Comparison of ENCODE assay signal across 28 cellular contexts in the genomic region with DNA sequence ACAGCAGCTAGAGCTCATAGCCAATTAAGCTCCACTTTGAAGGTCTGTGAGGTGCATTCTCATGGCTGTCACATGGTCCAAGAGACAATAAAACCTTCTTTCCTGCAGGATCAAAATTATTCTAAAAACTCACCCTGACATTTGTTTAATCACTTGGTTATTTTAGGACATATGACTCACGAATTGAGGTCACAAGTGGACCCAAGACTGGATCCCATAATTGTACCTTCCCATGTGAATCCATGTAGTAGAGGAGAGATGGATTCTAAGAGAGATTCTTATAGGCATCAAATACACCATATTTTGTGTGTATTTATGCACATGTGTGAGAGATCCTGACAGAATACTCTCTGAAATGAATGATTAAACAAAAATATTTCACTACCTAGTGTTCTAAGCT. TPM values are rescaled to one million over a fixed set of nuclear protein-coding genes. Genes with fewer than 3 reads are reported as not detected.
DNase-seq lines count a peak whose midpoint lies in the region; ATAC-seq, FAIRE-seq and TF ChIP-seq lines count a peak whose summit lies in the region.
"Had no signal": no experiment of that assay in that cellular context is flagged by ENCODE, and none has a peak within 500 bp of the region (broad histone marks: within the 10 kb centered on the region; RNA-seq: fewer than 3 reads in every experiment).

No MANE protein-coding gene starts in this region.

- no peak for TF ChIP-seq EP300 in K562 (IDR thresholded peaks at IDR 0.05; ENCODE audit: low read length)

- H3K4me3 ChIP-seq in Karpas-422 (ENCODE audit: low read length) (no peak overlapping the region), K562 (no peak overlapping the region)
- H3K4me3 ChIP-seq: GM12878, PC-9 had no signal

- H2AFZ ChIP-seq in Karpas-422 (ENCODE audit: low read length) (no peak overlapping the region), K562 (ENCODE audit: low read depth, low read length) (no peak overlapping the region)
- H2AFZ ChIP-seq: PC-9 had no signal

- H3K4me2 ChIP-seq in Karpas-422 (ENCODE audit: low read depth, low read length, poor library complexity, severe bottlenecking), result no peak overlapping the region
- H3K4me2 ChIP-seq in K562 (ENCODE audit: insufficient read depth, low read length), result no peak overlapping the region
- H3K4me2 ChIP-seq: PC-9, SK-N-SH had no signal

- TF ChIP-seq RAD21 in K562 (CRISPR knock-in tag; conservative IDR thresholded peaks at IDR 0.05 in 1 of 2, IDR thresholded peaks at IDR 0.05 in 1 of 2), result no peak

- no peaks in the 10 kb centered on the region for H3K9me1 ChIP-seq in K562 (ENCODE audit: control insufficient read depth, insufficient read depth, low read length)

- no peaks in the 10 kb centered on the region for H3K9me2 ChIP-seq in Karpas-422 (replicated peaks; ENCODE audit: insufficient read depth, low read length)
- H3K9me2 ChIP-seq: SK-N-SH had no signal

- H3K9ac ChIP-seq in Karpas-422 (ENCODE audit: low read length), result no peak overlapping the region
- H3K9ac ChIP-seq in K562 (ENCODE audit: insufficient read depth in 1 of 2, low read depth in 2 of 2, low read length in 2 of 2), result no peak overlapping the region
- H3K9ac ChIP-seq: SK-N-SH had no signal

- DNase-seq in A172 (ENCODE audit: low spot score), result peak; percentile 34
- peak; percentile 35 for DNase-seq in Karpas-422
- DNase-seq in K562 (ENCODE audit: extremely low read depth in 1 of 4, low spot score in 3 of 4), result no peak
- peak; percentile 26 for DNase-seq in foreskin melanocyte
- no peak for DNase-seq in HuH-7 (ENCODE audit: low spot score)
- DNase-seq in SHP77 (lab: John Stamatoyannopoulos, UW), result no peak
- no peak for DNase-seq in stimulated activated CD4-positive, alpha-beta T cell treated with anti-CD3 and anti-CD28 coated beads, Interleukin-4, amount 100 ng/mL, for 4 hours
- DNase-seq in activated CD8-positive, alpha-beta memory T cell treated with anti-CD3 and anti-CD28 coated beads, Interleukin-2, amount 50 U/mL, for 48 hours, result no peak
- DNase-seq: ACHN; BE2C; CD8-positive, alpha-beta memory T cell; DMS53; GDM1; KG1; NCI-H1092; NCI-H1417 treated with DMSO at 0.1 percent for 48 hours; NCI-H1694 treated with DMSO at 0.1 percent for 48 hours; NCI-H2081; NCI-H2227 treated with DMSO at 0.1 percent for 48 hours; NCI-H526 treated with DMSO at 0.1 percent for 48 hours; PC-9; SIG-M5; SK-N-SH; SW 1271 had no signal

- H3K36me3 ChIP-seq in Karpas-422 (ENCODE audit: insufficient read depth, low read length) (no peaks in the 10 kb centered on the region), K562 (ENCODE audit: control insufficient read depth, insufficient read depth, low read length) (peaks cover 2% of the 10 kb centered on the region; the same call in 1 of the 3 replicates)
- H3K36me3 ChIP-seq: BE2C had no signal

- POLR2A ChIA-PET in K562 (lab: Yijun Ruan, JAX), result no interaction called here

- H3K27ac ChIP-seq in Karpas-422 (ENCODE audit: low read length), result no peak overlapping the region
- no peak overlapping the region for H3K27ac ChIP-seq in K562 (ENCODE audit: extremely low read depth, low read depth, low read length)
- H3K27ac ChIP-seq: 22Rv1, PC-9 had no signal

- no TSS peak for BruUV-seq in K562 (replicated peaks; lab: Mats Ljungman, UMichigan)

- H3K27me3 ChIP-seq in Karpas-422 (ENCODE audit: low read length) (no peaks in the 10 kb centered on the region), K562 (ENCODE audit: control insufficient read depth in 2 of 2, insufficient read depth in 2 of 2, low read length in 2 of 2) (no peaks in the 10 kb centered on the region)
- H3K27me3 ChIP-seq: BE2C had no signal

- H4K20me1 ChIP-seq in Karpas-422 (ENCODE audit: insufficient read depth, low read depth, low read length) (no peaks in the 10 kb centered on the region), K562 (replicated peaks; ENCODE audit: control insufficient read depth, insufficient read depth, low read length) (no peaks in the 10 kb centered on the region)

- no peak for TF ChIP-seq POLR2A in K562 (conservative IDR thresholded peaks at IDR 0.05)

- intact Hi-C loops in K562 (cut with micrococcal nuclease), result no loop called here

- CTCF ChIA-PET in K562 (lab: Yijun Ruan, JAX; ENCODE audit: low intra/inter-chr PET ratio), result no interaction called here

- H3K79me2 ChIP-seq in Karpas-422 (ENCODE audit: low read length), result no peaks in the 10 kb centered on the region
- no peaks in the 10 kb centered on the region for H3K79me2 ChIP-seq in K562 (ENCODE audit: control insufficient read depth, insufficient read depth, low read length)

- WGBS in K562 (ENCODE audit: insufficient coverage, low coverage, missing lambda C conversion rate), result 7% methylated on average over 1 of the region's 1 CpG

- no peak for FAIRE-seq in K562 (lab: Jason Lieb, UNC)
- FAIRE-seq: D721Med, GM12878, HTR-8/SVneo had no signal

- H3K4me1 ChIP-seq in Karpas-422 (ENCODE audit: low read length) (no peaks in the 10 kb centered on the region), K562 (replicated peaks in 1 of 2; ENCODE audit: control insufficient read depth in 2 of 2, insufficient read depth in 2 of 2, low read length in 2 of 2) (peaks cover 0 to 5% of the 10 kb centered on the region in 2 experiments; a peak in 1 of 5 replicates)
- H3K4me1 ChIP-seq: BE2C had no signal

- H3K9me3 ChIP-seq in Karpas-422 (ENCODE audit: low read length), result no peaks in the 10 kb centered on the region
- H3K9me3 ChIP-seq in K562 (replicated peaks; ENCODE audit: control insufficient read depth, insufficient read depth, low read depth, low read length), result no peaks in the 10 kb centered on the region; the same call in 1 of the 2 replicates
- H3K9me3 ChIP-seq: BE2C, SK-N-SH had no signal

- no peak for TF ChIP-seq CTCF in K562 (IDR thresholded peaks at IDR 0.05 in 2 of 3, conservative IDR thresholded peaks at IDR 0.05 in 1 of 3; ENCODE audit: insufficient read depth in 2 of 3, low read depth in 1 of 3, low read length in 3 of 3)

- ATAC-seq in K562, result no peak
- ATAC-seq: GM12878 had no signal

- in situ Hi-C loops in K562 (cut with MboI), result loop anchor here (25.0 kb wide), 1 partner anchor 2003 kb away; no protein-coding TSS in a partner anchor

TF ChIP-seq in K562, 482 proteins besides CTCF, POLR2A, EP300 and RAD21:
- TF ChIP-seq GATAD2B (IDR thresholded peaks at IDR 0.05; ENCODE audit: borderline replicate concordance) (no peak), MEF2A (IDR thresholded peaks at IDR 0.05; ENCODE audit: control insufficient read depth, low read depth, low read length) (0 out of 2 replicates have a peak, but pooled peaks have one; percentile 26), PRPF4 (IDR thresholded peaks at IDR 0.05; ENCODE audit: insufficient read depth, low read depth, low read length, poor library complexity, severe bottlenecking) (no peak)

RNA-seq across cellular contexts. Expression of a gene that starts 18.1 kb away (rescaled TPM):
- 45.4 and 53.8 TPM in 2 replicates for total RNA-seq in A172 (2014; rRNA removed; shearing (Covaris generic))
- total RNA-seq in Karpas-422 (2014; rRNA removed; shearing (Covaris generic); ENCODE audit: low replicate concordance), result 11.2 and 21.1 TPM in 2 replicates
- 5.0 and 15.5 TPM in 2 replicates for total RNA-seq in K562 (2011; cell fraction: chromatin; rRNA removed; ENCODE audit: low replicate concordance)
- 4.3 and 5.4 TPM in 2 replicates for total RNA-seq in K562 (2011; cell fraction: nucleolus; rRNA removed)
- 7.3 and 10.8 TPM in 2 replicates for total RNA-seq in K562 (2011; cell fraction: nucleoplasm; rRNA removed)
- total RNA-seq in K562 (2014; rRNA removed) (25.2 and 25.6 TPM in 2 replicates), K562 (2014; rRNA removed; fragmentation: Illumina TruSeq; extraction: Trizol) (39.0 and 44.0 TPM in 2 replicates), K562 (2015; rRNA removed; fragmentation: Illumina TruSeq; extraction: Trizol) (35.3 and 39.1 TPM in 2 replicates), K562 (2021) (27.0 and 31.5 TPM in 2 replicates)
- polyA plus RNA-seq in K562 (2011; rRNA removed) (19.4 and 31.6 TPM in 2 replicates), K562 (2014; fragmentation: Illumina TruSeq; extraction: Trizol) (25.9 and 32.7 TPM in 2 replicates), K562 (2014; fragmentation: Nextera tagmentation; extraction: Ambion mirVana) (10 to 100 TPM; 93.5 to 95.3 TPM), K562 (2014; rRNA removed) (17.5 and 18.4 TPM in 2 replicates)
- 7.3 and 12.8 TPM in 2 replicates for polyA plus RNA-seq in K562 (2011; cell fraction: cytosol; rRNA removed)
- polyA plus RNA-seq in K562 (2011; cell fraction: nucleus; rRNA removed), result 8.0 and 9.5 TPM in 2 replicates
- 12.7 and 18.9 TPM in 2 replicates for polyA plus RNA-seq in K562 (2012)
- polyA minus RNA-seq in K562 (2011; rRNA and poly(A)+ RNA removed), result 43.7 and 45.6 TPM in 2 replicates
- 12.3 and 16.8 TPM in 2 replicates for polyA minus RNA-seq in K562 (2011; cell fraction: cytosol; rRNA and poly(A)+ RNA removed)
- polyA minus RNA-seq in K562 (2011; cell fraction: nucleus; rRNA and poly(A)+ RNA removed), result 12.4 and 14.1 TPM in 2 replicates

Comparison
In these comparisons a context has a peak if more than half of its experiments do, and no peak if none do; other contexts are left out.
1. DNase-seq: peak in A172 (single experiment), Karpas-422 (single experiment) and foreskin melanocyte (single experiment); none in K562 (0 of 4), HuH-7 (single experiment), SHP77 (0 of 2), stimulated activated CD4-positive, alpha-beta T cell treated with anti-CD3 and anti-CD28 coated beads, Interleukin-4, amount 100 ng/mL, for 4 hours (0 of 2) and activated CD8-positive, alpha-beta memory T cell treated with anti-CD3 and anti-CD28 coated beads, Interleukin-2, amount 50 U/mL, for 48 hours (single experiment).